Comparison of ENCODE assay signal across 11 cellular contexts in the genomic region with DNA sequence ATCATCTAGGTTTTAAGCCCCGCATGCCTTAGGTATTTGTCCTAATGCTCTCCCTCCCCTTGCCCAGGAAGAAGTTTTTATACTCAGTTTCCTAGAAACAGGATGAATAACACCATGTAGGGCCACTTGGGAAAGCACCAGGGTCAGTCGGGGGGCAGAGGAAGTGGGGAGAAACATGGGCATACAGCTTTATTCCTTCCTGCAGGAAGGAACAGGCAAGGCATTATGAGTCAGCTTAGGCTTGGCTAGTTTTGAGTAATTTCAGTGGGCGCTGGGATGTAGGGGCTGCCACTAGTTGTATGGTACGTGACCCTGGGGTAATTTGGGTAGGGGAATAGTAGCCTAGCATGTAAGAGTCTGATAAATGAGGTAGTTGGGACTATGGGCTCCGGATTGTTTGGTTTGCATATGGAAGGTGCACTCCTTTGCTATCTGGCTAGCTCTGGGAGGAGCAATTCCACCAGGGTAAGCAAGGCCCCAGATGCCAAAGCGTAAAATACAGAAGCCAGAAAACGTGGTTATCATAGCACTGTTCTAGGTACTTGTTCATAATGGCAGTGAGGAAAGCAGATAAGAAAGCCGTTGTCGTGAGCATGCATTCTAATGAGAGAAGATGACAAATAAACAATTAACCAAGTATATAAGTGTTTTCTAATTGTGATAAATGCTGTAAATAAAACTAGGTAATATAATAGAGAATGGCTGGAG. TPM values are rescaled to one million over a fixed set of nuclear protein-coding genes. Genes with fewer than 3 reads are reported as not detected.
DNase-seq lines count a peak whose midpoint lies in the region; ATAC-seq and TF ChIP-seq lines count a peak whose summit lies in the region.
"Had no signal": no experiment of that assay in that cellular context is flagged by ENCODE, and none has a peak within 500 bp of the region (broad histone marks: within the 10 kb centered on the region; RNA-seq: fewer than 3 reads in every experiment).

No MANE protein-coding gene starts in this region.

- no peak overlapping the region for H2BK5ac ChIP-seq in H9 (ENCODE audit: insufficient read length, low read length)

- H3K27ac ChIP-seq in H9 (ENCODE audit: insufficient read length, low read depth, low read length) (no peak overlapping the region), MM.1S (ENCODE audit: low read length) (no peak overlapping the region)
- H3K27ac ChIP-seq: neutrophil had no signal

- no peak overlapping the region for H2BK120ac ChIP-seq in H9 (ENCODE audit: low read depth, low read length, poor library complexity, severe bottlenecking)

- H2BK15ac ChIP-seq in H9 (ENCODE audit: low read depth, low read length) = no peak overlapping the region

- H3K36me3 Mint-ChIP-seq in H9 (ENCODE audit: insufficient read depth in 1 of 3, low read depth in 3 of 3) = no peaks in the 10 kb centered on the region

- H2BK12ac ChIP-seq in H9 (ENCODE audit: insufficient read length, low read depth, low read length) = no peak overlapping the region

- no peaks in the 10 kb centered on the region; a peak in 1 of 5 replicates for H3K9me3 Mint-ChIP-seq in H9

- peak; percentile 35 for DNase-seq in CMK (ENCODE audit: low read depth)
- DNase-seq in H9 = no peak
- DNase-seq in astrocyte of the hippocampus (ENCODE audit: low read depth, low spot score) = peak; percentile 62
- peak; percentile 40 for DNase-seq in left kidney (ENCODE audit: low read depth, low spot score)
- no peak for DNase-seq in MM.1S
- DNase-seq in NCI-H524 treated with DMSO at 0.1 percent for 48 hours (lab: John Stamatoyannopoulos, UW) = no peak
- DNase-seq: cortex of kidney, DMS153 had no signal

- H3K14ac ChIP-seq in H9 (ENCODE audit: insufficient read depth, low read length) = no peak overlapping the region

- no peak overlapping the region for H2BK20ac ChIP-seq in H9 (ENCODE audit: low read depth, low read length, poor library complexity, severe bottlenecking)

- no peak overlapping the region for H3K23ac ChIP-seq in H9 (ENCODE audit: insufficient read length, low read depth, low read length)

- H3K56ac ChIP-seq in H9 (ENCODE audit: insufficient read length, low read depth, low read length) = no peak overlapping the region

- H3K4me1 Mint-ChIP-seq in H9 = peaks cover 3 to 5% of the 10 kb centered on the region in 2 experiments; a peak in 2 of 4 replicates

- no peaks in the 10 kb centered on the region for H3F3A ChIP-seq in MM.1S (ENCODE audit: insufficient read depth, low read length)

- ATAC-seq in HG02759 (IDR thresholded peaks at IDR 0.05; ENCODE audit: unreplicated experiment) (no peak), GM18870 (IDR thresholded peaks at IDR 0.05; ENCODE audit: unreplicated experiment) (no peak)

- H2AK5ac ChIP-seq in H9 (ENCODE audit: insufficient read length, low read length) = no peak overlapping the region

- H3K36me3 ChIP-seq in MM.1S (replicated peaks; ENCODE audit: insufficient read depth, low read length) = no peaks in the 10 kb centered on the region
- H3K36me3 ChIP-seq: neutrophil had no signal

- H3K4ac ChIP-seq in H9 (ENCODE audit: low read depth, low read length) = no peak overlapping the region

- no peak overlapping the region for H4K91ac ChIP-seq in H9 (ENCODE audit: insufficient read length, low read depth, low read length)

- no peak overlapping the region for H4K8ac ChIP-seq in H9 (replicated peaks; ENCODE audit: insufficient read length, low read depth, low read length)

- H3K4me3 ChIP-seq in MM.1S (ENCODE audit: low read length) = no peak overlapping the region

- H3K4me2 ChIP-seq in H9 (ENCODE audit: insufficient read depth, insufficient read length, low read length) = no peak overlapping the region
- H3K4me2 ChIP-seq in MM.1S (ENCODE audit: low read depth, low read length) = no peak overlapping the region

- peak overlapping the region; percentile 38 for H4K5ac ChIP-seq in H9 (ENCODE audit: insufficient read length, low read depth, low read length)

- no peak overlapping the region for H3T11ph ChIP-seq in H9 (ENCODE audit: low read length)

- no peaks in the 10 kb centered on the region for H3K9me2 ChIP-seq in MM.1S (replicated peaks; ENCODE audit: insufficient read depth, low read length)

- no peaks in the 10 kb centered on the region for H4K20me1 ChIP-seq in H9 (ENCODE audit: control insufficient read depth, insufficient read depth, insufficient read length)
- no peaks in the 10 kb centered on the region for H4K20me1 ChIP-seq in MM.1S (ENCODE audit: insufficient read depth, low read length)

- H3K9me3 ChIP-seq in H9 (ENCODE audit: control insufficient read depth, low read depth, low read length) = no peaks in the 10 kb centered on the region
- no peaks in the 10 kb centered on the region for H3K9me3 ChIP-seq in MM.1S (replicated peaks; ENCODE audit: insufficient read depth, low read length)
- H3K9me3 ChIP-seq: neutrophil had no signal

- H3K9ac ChIP-seq in H9 (ENCODE audit: extremely low read depth, insufficient read length, low read length) (no peak overlapping the region), MM.1S (ENCODE audit: low read length) (no peak overlapping the region)

- WGBS in H9 (ENCODE audit: extremely low coverage, insufficient read length, low lambda C conversion rate) = no CpG with 5 or more reads among the region's 9 CpGs

- H3K27me3 Mint-ChIP-seq in H9 (ENCODE audit: low read depth) = no peaks in the 10 kb centered on the region

- H3K79me2 ChIP-seq in H9 (ENCODE audit: insufficient read depth, low read length) = no peaks in the 10 kb centered on the region
- H3K79me2 ChIP-seq in MM.1S (ENCODE audit: low read length) = no peaks in the 10 kb centered on the region

- no peak for TF ChIP-seq CTCF in H9 (conservative IDR thresholded peaks at IDR 0.05)
- no peak for TF ChIP-seq CTCF in MM.1S (IDR thresholded peaks at IDR 0.05; ENCODE audit: low read length)

- H3K18ac ChIP-seq in H9 (ENCODE audit: insufficient read length, low read depth, low read length) = no peak overlapping the region

- H3K27me3 ChIP-seq in H9 (ENCODE audit: insufficient read depth, low read length) = no peaks in the 10 kb centered on the region
- no peaks in the 10 kb centered on the region for H3K27me3 ChIP-seq in MM.1S (replicated peaks; ENCODE audit: insufficient read depth, low read length)
- H3K27me3 ChIP-seq: neutrophil had no signal

- H2AFZ ChIP-seq in H9 (ENCODE audit: low read length) = no peak overlapping the region
- no peak overlapping the region for H2AFZ ChIP-seq in MM.1S (ENCODE audit: low read length)

- no peaks in the 10 kb centered on the region for H3K23me2 ChIP-seq in H9 (ENCODE audit: insufficient read length, low read depth, low read length, poor library complexity, severe bottlenecking)

- H3K27ac Mint-ChIP-seq in H9 = no peak overlapping the region; a peak in 1 of 7 replicates

- H3K4me1 ChIP-seq in H9 (ENCODE audit: insufficient read depth, low read length) (no peaks in the 10 kb centered on the region), MM.1S (ENCODE audit: low read length) (0 out of 2 replicates have a peak, but pooled peaks cover 3% of the 10 kb centered on the region)

- no peaks in the 10 kb centered on the region for H3K79me1 ChIP-seq in H9 (ENCODE audit: insufficient read depth, low read depth, low read length, poor library complexity, severe bottlenecking)

- no peak overlapping the region for H3K4me3 Mint-ChIP-seq in H9

RNA-seq across cellular contexts. Expression of a gene that starts 24.8 kb away (rescaled TPM):
- total RNA-seq in H9 (2021) = 14.7 and 17.2 TPM in 2 replicates

Comparison
In these comparisons a context has a peak if more than half of its experiments do, and no peak if none do; other contexts are left out.
1. DNase-seq: peak in CMK (single experiment), astrocyte of the hippocampus (single experiment) and left kidney (single experiment); none in H9 (single experiment), MM.1S (single experiment) and NCI-H524 treated with DMSO at 0.1 percent for 48 hours (single experiment).